In genomic region chr10:35420044-35420443, GRCh38 we compare ENCODE assay signal across 16 cellular contexts.
A peak's percentile ranks its signal among the peaks of the same experiment; 100 is the strongest.
DNase-seq lines count a peak whose midpoint lies in the region; ATAC-seq, FAIRE-seq and TF ChIP-seq lines count a peak whose summit lies in the region.
"Had no signal": no experiment of that assay in that cellular context is flagged by ENCODE, and none has a peak within 500 bp of the region (broad histone marks: within the 10 kb centered on the region; RNA-seq: fewer than 3 reads in every experiment).

No MANE protein-coding gene starts in this region.

- WGBS in gastroesophageal sphincter (ENCODE audit: low coverage in 1 of 2), 2 donors, result 83 to 86% methylated on average over 2 of the region's 2 CpGs

- no peak overlapping the region for H2AFZ ChIP-seq in ACC112 (ENCODE audit: low read length, unreplicated experiment)
- H2AFZ ChIP-seq in PC-9, result no peak overlapping the region
- H2AFZ ChIP-seq in endothelial cell of umbilical vein (ENCODE audit: low read depth, low read length), result no peak overlapping the region
- H2AFZ ChIP-seq in osteoblast (ENCODE audit: low read length), result no peak overlapping the region

- no peak for TF ChIP-seq EP300 in gastroesophageal sphincter (IDR thresholded peaks at IDR 0.05)

- H3K36me3 ChIP-seq in ACC112 (ENCODE audit: insufficient read depth, low read length), result no peaks in the 10 kb centered on the region
- H3K36me3 ChIP-seq in PC-9 (ENCODE audit: low read depth), result no peaks in the 10 kb centered on the region
- H3K36me3 ChIP-seq in endothelial cell of umbilical vein (ENCODE audit: control insufficient read depth in 2 of 2, extremely low read depth in 1 of 2, insufficient read depth in 2 of 2, low read length in 2 of 2), result no peaks in the 10 kb centered on the region
- H3K36me3 ChIP-seq in osteoblast (ENCODE audit: insufficient read depth, low read length), result no peaks in the 10 kb centered on the region
- no peaks in the 10 kb centered on the region for H3K36me3 ChIP-seq in gastroesophageal sphincter
- no peaks in the 10 kb centered on the region for H3K36me3 ChIP-seq in H7 (replicated peaks; ENCODE audit: control insufficient read depth, insufficient read depth, low read length)

- DNase-seq in PC-9 (no peak), endothelial cell of umbilical vein (ENCODE audit: low read depth, low spot score) (peak; percentile 47), osteoblast (ENCODE audit: insufficient read length, low spot score, missing footprints) (no peak), NCI-H1105 treated with DMSO at 0.1 percent for 48 hours (lab: John Stamatoyannopoulos, UW) (no peak), KG1 (lab: John Stamatoyannopoulos, UW) (no peak), H7 (no peak)
- DNase-seq: activated CD4-positive, CD25-positive, alpha-beta regulatory T cell treated with anti-CD3 and anti-CD28 coated beads, Interleukin-2, amount 50 U/mL, for 72 hours; activated naive CD8-positive, alpha-beta T cell treated with anti-CD3 and anti-CD28 coated beads, Interleukin-2, amount 50 U/mL, for 24 hours; activated T-cell treated with anti-CD3 and anti-CD28 coated beads for 4 hours; natural killer cell; NCI-H1417; NCI-H446 treated with DMSO at 0.1 percent for 48 hours; T-helper 1 cell had no signal

- intact Hi-C loops in PC-9 (cut with micrococcal nuclease; ENCODE audit: unreplicated experiment), result loop anchor here (2.0 to 5.0 kb wide), 3 partner anchors 27 to 83 kb away; partner anchors contain the start of gene CCNY
- intact Hi-C loops in endothelial cell of umbilical vein (cut with micrococcal nuclease), result loop anchor here (2.0 to 5.0 kb wide), 5 partner anchors 33 to 293 kb away; partner anchors contain the start of genes CCNY and CREM

- H3K4me3 ChIP-seq in ACC112 (ENCODE audit: low read depth, low read length), result 0 out of 2 replicates have a peak overlapping the region, but pooled peaks have one; percentile 31
- no peak overlapping the region for H3K4me3 ChIP-seq in PC-9
- H3K4me3 ChIP-seq in endothelial cell of umbilical vein (replicated peaks in 1 of 3; ENCODE audit: insufficient read depth in 1 of 3, low read depth in 1 of 3, low read length in 3 of 3), result no peak overlapping the region
- H3K4me3 ChIP-seq in osteoblast (ENCODE audit: insufficient read depth, low read length), result no peak overlapping the region
- H3K4me3 ChIP-seq in gastroesophageal sphincter, result no peak overlapping the region
- H3K4me3 ChIP-seq in H7 (ENCODE audit: insufficient read depth, low read depth, low read length), result no peak overlapping the region
- H3K4me3 ChIP-seq: skin epidermis had no signal

- BruUV-seq in PC-9 (replicated peaks; lab: Mats Ljungman, UMichigan) (no TSS peak), endothelial cell of umbilical vein (replicated peaks; lab: Mats Ljungman, UMichigan) (no TSS peak)

- TF ChIP-seq POLR2A in endothelial cell of umbilical vein (IDR thresholded peaks at IDR 0.05; ENCODE audit: low read depth, low read length) (no peak), gastroesophageal sphincter (IDR thresholded peaks at IDR 0.05) (no peak)

- ATAC-seq in gastroesophageal sphincter, result no peak
- ATAC-seq: activated naive CD8-positive, alpha-beta T cell treated with anti-CD3 and anti-CD28 coated beads, Interleukin-2, amount 50 U/mL, for 24 hours; natural killer cell had no signal

- H3K4me1 ChIP-seq in ACC112 (ENCODE audit: control insufficient read depth, insufficient read depth, low read length, unreplicated experiment) (peaks cover 63% of the 10 kb centered on the region), PC-9 (replicated peaks; ENCODE audit: insufficient read depth) (peaks cover 37% of the 10 kb centered on the region), endothelial cell of umbilical vein (ENCODE audit: control insufficient read depth, extremely low read depth, insufficient read depth, low read length) (peaks cover 61% of the 10 kb centered on the region), osteoblast (ENCODE audit: insufficient read depth, low read length) (peaks cover 64% of the 10 kb centered on the region), gastroesophageal sphincter (peaks cover 10 to 85% (median 57%) of the 10 kb centered on the region in 3 donors)

- H3K9me3 ChIP-seq in PC-9 (ENCODE audit: insufficient read depth, low read depth) (no peaks in the 10 kb centered on the region), endothelial cell of umbilical vein (replicated peaks; ENCODE audit: control insufficient read depth, insufficient read depth, low read length) (no peaks in the 10 kb centered on the region), osteoblast (ENCODE audit: low read depth, low read length) (no peaks in the 10 kb centered on the region), gastroesophageal sphincter (no peaks in the 10 kb centered on the region)

- no peak for TF ChIP-seq CTCF in PC-9 (conservative IDR thresholded peaks at IDR 0.05)
- no peak for TF ChIP-seq CTCF in endothelial cell of umbilical vein (IDR thresholded peaks at IDR 0.05; ENCODE audit: extremely low read depth in 1 of 2, insufficient read depth in 1 of 2, low read depth in 1 of 2, low read length in 2 of 2)
- no peak for TF ChIP-seq CTCF in osteoblast (IDR thresholded peaks at IDR 0.05; ENCODE audit: extremely low read depth, low read depth, low read length)
- TF ChIP-seq CTCF in gastroesophageal sphincter (IDR thresholded peaks at IDR 0.05), result no peak

- H3K27me3 ChIP-seq in ACC112 (ENCODE audit: insufficient read depth, low read length) (no peaks in the 10 kb centered on the region), PC-9 (ENCODE audit: insufficient read depth, low read depth) (no peaks in the 10 kb centered on the region), endothelial cell of umbilical vein (ENCODE audit: control insufficient read depth in 2 of 2, insufficient read depth in 2 of 2, low read length in 2 of 2) (no peaks in the 10 kb centered on the region), osteoblast (ENCODE audit: insufficient read depth, low read length) (no peaks in the 10 kb centered on the region), gastroesophageal sphincter (no peaks in the 10 kb centered on the region), H7 (ENCODE audit: control insufficient read depth, insufficient read depth, low read length) (no peaks in the 10 kb centered on the region)

- dilution Hi-C loops in endothelial cell of umbilical vein (cut with MboI; ENCODE audit: extremely low pct_ligation_motif_present, low sequenced_read_pairs), result no loop called here

- H3K27ac ChIP-seq in ACC112 (ENCODE audit: low read depth, low read length) (peak overlapping the region; percentile 93), PC-9 (peak overlapping the region; percentile 80), endothelial cell of umbilical vein (ENCODE audit: insufficient read depth, low read depth, low read length) (peak overlapping the region; percentile 96), osteoblast (ENCODE audit: low read depth, low read length) (peak overlapping the region; percentile 76), gastroesophageal sphincter (peak overlapping the region in 1 of 4 donors; percentile 82)

- H3K4me2 ChIP-seq in PC-9 (0 out of 2 replicates have a peak overlapping the region, but pooled peaks have one; percentile 69), endothelial cell of umbilical vein (ENCODE audit: insufficient read depth, low read length) (peak overlapping the region; percentile 26), osteoblast (ENCODE audit: insufficient read depth, low read length) (peak overlapping the region; percentile 24)

- peaks cover 13% of the 10 kb centered on the region; the same call in 1 of the 2 replicates for H3F3A ChIP-seq in PC-9 (ENCODE audit: insufficient read depth, low read depth)

- H4K20me1 ChIP-seq in PC-9 (ENCODE audit: insufficient read depth), result no peaks in the 10 kb centered on the region
- H4K20me1 ChIP-seq in endothelial cell of umbilical vein (replicated peaks; ENCODE audit: control insufficient read depth, extremely low read depth, insufficient read depth, low read length), result no peaks in the 10 kb centered on the region
- peaks cover 17% of the 10 kb centered on the region for H4K20me1 ChIP-seq in osteoblast (ENCODE audit: insufficient read depth, low read length)

- CTCF ChIA-PET in PC-9 (lab: Charles Lee), result no interaction called here
- CTCF ChIA-PET in endothelial cell of umbilical vein (lab: Charles Lee), result interaction anchor here (0.6 to 2.5 kb wide), 4 partner anchors 11 to 65 kb away, joined by 3 to 12 read pairs (median 5); no protein-coding TSS in a partner anchor

- H3K9me2 ChIP-seq in PC-9 (ENCODE audit: insufficient read depth), result no peaks in the 10 kb centered on the region

- no peaks in the 10 kb centered on the region for H3K9me1 ChIP-seq in endothelial cell of umbilical vein (replicated peaks; ENCODE audit: control insufficient read depth, extremely low read depth, insufficient read depth, low read length)

- peak overlapping the region; percentile 17 for H3K9ac ChIP-seq in endothelial cell of umbilical vein (replicated peaks; ENCODE audit: extremely low read depth, insufficient read depth, low read length)

- FAIRE-seq in endothelial cell of umbilical vein (lab: Jason Lieb, UNC), result no peak

- POLR2A ChIA-PET in PC-9 (lab: Charles Lee; ENCODE audit: unreplicated experiment), result interaction anchor here (0.5 kb wide), 1 partner anchor 11 kb away, joined by 5 read pairs; no protein-coding TSS in a partner anchor
- POLR2A ChIA-PET in endothelial cell of umbilical vein (lab: Charles Lee), result interaction anchor here (0.6 to 0.7 kb wide), 2 partner anchors 64 to 114 kb away, joined by 4 read pairs; no protein-coding TSS in a partner anchor

- peaks cover 88% of the 10 kb centered on the region for H3K79me2 ChIP-seq in ACC112 (ENCODE audit: control insufficient read depth, insufficient read depth, low read length, unreplicated experiment)
- H3K79me2 ChIP-seq in PC-9 (ENCODE audit: low read depth), result peaks cover 66% of the 10 kb centered on the region
- peaks cover 83% of the 10 kb centered on the region for H3K79me2 ChIP-seq in endothelial cell of umbilical vein (ENCODE audit: control insufficient read depth, insufficient read depth, low read length)
- peaks cover 91% of the 10 kb centered on the region for H3K79me2 ChIP-seq in osteoblast (ENCODE audit: insufficient read depth, low read length)

TF ChIP-seq in endothelial cell of umbilical vein, 7 proteins besides CTCF, POLR2A, EP300 and RAD21:
- TF ChIP-seq FOS (IDR thresholded peaks at IDR 0.05; ENCODE audit: borderline replicate concordance, insufficient read depth, low read length), result peak; percentile 49
- TF ChIP-seq MYC (IDR thresholded peaks at IDR 0.05; ENCODE audit: low read depth, low read length), result no peak
